In genomic region chr11:120536091-120536796, GRCh38 we compare ENCODE assay signal across 22 cellular contexts. TPM values are rescaled to one million over a fixed set of nuclear protein-coding genes. Genes with fewer than 3 reads are reported as not detected.
DNase-seq lines count a peak whose midpoint lies in the region; ATAC-seq, FAIRE-seq and TF ChIP-seq lines count a peak whose summit lies in the region.
"Had no signal": no experiment of that assay in that cellular context is flagged by ENCODE, and none has a peak within 500 bp of the region (broad histone marks: within the 10 kb centered on the region; RNA-seq: fewer than 3 reads in every experiment).

No MANE protein-coding gene starts in this region.

- SMC1A ChIA-PET in GM12878 (lab: Charles Lee; ENCODE audit: uncharacterized antibody, unreplicated experiment), result no interaction called here

- no peak for ATAC-seq in HepG2
- ATAC-seq in right lobe of liver, result no peak
- no peak for ATAC-seq in GM12878
- ATAC-seq in GM21619 (IDR thresholded peaks at IDR 0.05; ENCODE audit: unreplicated experiment), result no peak

- H3K27ac ChIP-seq in HepG2 (ENCODE audit: extremely low read length, insufficient read depth, low read length) (no peak overlapping the region), right lobe of liver (no peak overlapping the region), GM12878 (ENCODE audit: control insufficient read depth, insufficient read depth) (no peak overlapping the region), WERI-Rb-1 (no peak overlapping the region)
- H3K27ac ChIP-seq: GM23248 had no signal

- no peak overlapping the region for H3K4me3 ChIP-seq in HepG2 (replicated peaks in 1 of 3; ENCODE audit: insufficient read depth in 1 of 3, low read depth in 2 of 3, low read length in 3 of 3)
- H3K4me3 ChIP-seq in right lobe of liver, result no peak overlapping the region
- no peak overlapping the region for H3K4me3 ChIP-seq in GM12878
- H3K4me3 ChIP-seq in bronchial epithelial cell (ENCODE audit: low read depth, low read length), result no peak overlapping the region
- no peak overlapping the region for H3K4me3 ChIP-seq in WERI-Rb-1 (ENCODE audit: low read depth, low read length)
- H3K4me3 ChIP-seq: GM23248 had no signal

- DNase-seq in HepG2 (ENCODE audit: low spot score) (no peak), right lobe of liver (no peak), GM12878 (ENCODE audit: low read depth, low spot score) (no peak), bronchial epithelial cell (ENCODE audit: low read depth) (no peak), GM19239 (ENCODE audit: insufficient read length, low spot score) (no peak), WERI-Rb-1 (no peak)
- DNase-seq: C1 segment of cervical spinal cord; Calu3; CD4-positive, alpha-beta memory T cell; COR-L47; DMS53; DMS79 treated with DMSO at 0.1 percent for 48 hours; GM23248; H7; HCEC 1CT had no signal

- no peaks in the 10 kb centered on the region for H3K79me2 ChIP-seq in HepG2 (ENCODE audit: insufficient read depth, low read length)
- H3K79me2 ChIP-seq in GM12878 (ENCODE audit: control insufficient read depth, insufficient read depth, low read length), result no peaks in the 10 kb centered on the region

- H3K4me2 ChIP-seq in HepG2 (ENCODE audit: low read depth, low read length) (no peak overlapping the region), GM12878 (ENCODE audit: control insufficient read depth, insufficient read depth) (no peak overlapping the region)

- intact Hi-C loops in HepG2 (cut with micrococcal nuclease; ENCODE audit: unreplicated experiment) (no loop called here), right lobe of liver (cut with DNase I) (no loop called here), GM12878 (cut with micrococcal nuclease; ENCODE audit: unreplicated experiment) (no loop called here)

- H3K27me3 ChIP-seq in HepG2 (ENCODE audit: control insufficient read depth in 1 of 2, insufficient read depth in 2 of 2, low read length in 2 of 2), result peaks cover 0 to 5% of the 10 kb centered on the region in 2 experiments; a peak in 2 of 5 replicates
- no peaks in the 10 kb centered on the region for H3K27me3 ChIP-seq in right lobe of liver
- H3K27me3 ChIP-seq in GM12878 (replicated peaks in 1 of 2; ENCODE audit: control insufficient read depth in 2 of 2, insufficient read depth in 2 of 2, low read length in 1 of 2), result no peaks in the 10 kb centered on the region; a peak in 1 of 4 replicates
- peaks cover 3% of the 10 kb centered on the region for H3K27me3 ChIP-seq in bronchial epithelial cell (ENCODE audit: control insufficient read depth, insufficient read depth, low read length)
- H3K27me3 ChIP-seq in WERI-Rb-1 (ENCODE audit: insufficient read depth, low read depth, severe bottlenecking), result no peaks in the 10 kb centered on the region

- H3K4me1 ChIP-seq in HepG2 (ENCODE audit: insufficient read depth, low read length), result peaks cover 43% of the 10 kb centered on the region
- no peaks in the 10 kb centered on the region for H3K4me1 ChIP-seq in right lobe of liver
- no peaks in the 10 kb centered on the region for H3K4me1 ChIP-seq in GM12878 (ENCODE audit: control insufficient read depth, insufficient read depth, low read length)

- TF ChIP-seq EP300 in HepG2 (IDR thresholded peaks at IDR 0.05; ENCODE audit: low read depth in 2 of 2, low read length in 2 of 2), result no peak
- TF ChIP-seq EP300 in HepG2 (CRISPR knock-in tag; IDR thresholded peaks at IDR 0.05; ENCODE audit: borderline replicate concordance), result no peak
- no peak for TF ChIP-seq EP300 in GM12878 (IDR thresholded peaks at IDR 0.05; ENCODE audit: borderline replicate concordance in 1 of 2, control insufficient read depth in 1 of 2, low read depth in 2 of 2, low read length in 2 of 2)

- FAIRE-seq in HepG2 (lab: Jason Lieb, UNC) (no peak), GM12878 (lab: Jason Lieb, UNC) (no peak), bronchial epithelial cell (lab: Jason Lieb, UNC) (peak; percentile 13), GM19239 (lab: Jason Lieb, UNC) (no peak)
- FAIRE-seq: G401.6, GM12891, GM18507 had no signal

- whole genome bisulfite sequencing in HepG2 (ENCODE audit: low lambda C conversion rate), result 63% methylated on average over 13 of the region's 13 CpGs
- 73% methylated on average over 10 of the region's 13 CpGs for WGBS in right lobe of liver (ENCODE audit: insufficient coverage, low coverage, low lambda C conversion rate, missing lambda C conversion rate)
- whole genome bisulfite sequencing in GM12878 (ENCODE audit: insufficient coverage, insufficient replicate concordance, low lambda C conversion rate, missing lambda C conversion rate), result 44% methylated on average over 13 of the region's 13 CpGs

- CTCF ChIA-PET in HepG2 (lab: Yijun Ruan, JAX; ENCODE audit: low intra/inter-chr PET ratio, low total read pairs) (no interaction called here), GM12878 (lab: Yijun Ruan, JAX) (no interaction called here)

- RAD21 ChIA-PET in GM12878 (lab: Charles Lee; ENCODE audit: unreplicated experiment), result no interaction called here

- in situ Hi-C loops in HepG2 (cut with HindIII; ENCODE audit: extremely low pct_ligation_motif_present, low pct_unique_long_range_greater_than_20kb), result no loop called here
- in situ Hi-C loops in GM12878 (cut with MboI), result no loop called here

- H2AFZ ChIP-seq in HepG2 (ENCODE audit: low read length) (no peak overlapping the region), GM12878 (ENCODE audit: control insufficient read depth, low read depth, low read length) (no peak overlapping the region)
- H2AFZ ChIP-seq: GM23248 had no signal

- TF ChIP-seq POLR2A in HepG2 (IDR thresholded peaks at IDR 0.05; ENCODE audit: insufficient read depth in 1 of 2, low read depth in 2 of 2, low read length in 2 of 2) (no peak), right lobe of liver (IDR thresholded peaks at IDR 0.05) (no peak), GM12878 (IDR thresholded peaks at IDR 0.05; ENCODE audit: low read depth, low read length) (no peak)

- no peaks in the 10 kb centered on the region for H3K36me3 ChIP-seq in HepG2 (replicated peaks in 1 of 2; ENCODE audit: control insufficient read depth in 1 of 2, insufficient read depth in 2 of 2, low read length in 2 of 2)
- no peaks in the 10 kb centered on the region for H3K36me3 ChIP-seq in right lobe of liver
- no peaks in the 10 kb centered on the region; a peak in 1 of 4 replicates for H3K36me3 ChIP-seq in GM12878 (ENCODE audit: control insufficient read depth in 2 of 2, insufficient read depth in 2 of 2, low read length in 1 of 2)
- H3K36me3 ChIP-seq in bronchial epithelial cell (ENCODE audit: control insufficient read depth, insufficient read depth, low read length), result no peaks in the 10 kb centered on the region
- no peaks in the 10 kb centered on the region for H3K36me3 ChIP-seq in WERI-Rb-1

- H3K9me3 ChIP-seq in HepG2 (ENCODE audit: low read length) (no peaks in the 10 kb centered on the region), right lobe of liver (no peaks in the 10 kb centered on the region), GM12878 (replicated peaks; ENCODE audit: control insufficient read depth, insufficient read depth, low read length) (no peaks in the 10 kb centered on the region), WERI-Rb-1 (ENCODE audit: severe bottlenecking) (no peaks in the 10 kb centered on the region)

- no peak for TF ChIP-seq RAD21 in HepG2 (CRISPR knock-in tag; IDR thresholded peaks at IDR 0.05)
- no peak for TF ChIP-seq RAD21 in GM12878 (IDR thresholded peaks at IDR 0.05; ENCODE audit: insufficient read depth, low read depth, low read length)

- H4K20me1 ChIP-seq in HepG2 (ENCODE audit: insufficient read depth, low read length), result no peaks in the 10 kb centered on the region
- H4K20me1 ChIP-seq in GM12878 (ENCODE audit: control insufficient read depth, insufficient read depth), result no peaks in the 10 kb centered on the region

- no peak for TF ChIP-seq CTCF in HepG2 (CRISPR knock-in tag; IDR thresholded peaks at IDR 0.05)
- TF ChIP-seq CTCF in right lobe of liver (IDR thresholded peaks at IDR 0.05), result no peak
- TF ChIP-seq CTCF in GM12878 (IDR thresholded peaks at IDR 0.05 in 2 of 3, conservative IDR thresholded peaks at IDR 0.05 in 1 of 3; ENCODE audit: control insufficient read depth in 2 of 3, extremely low read depth in 1 of 3, insufficient read depth in 1 of 3, low read depth in 3 of 3, low read length in 3 of 3), result no peak
- TF ChIP-seq CTCF in bronchial epithelial cell (IDR thresholded peaks at IDR 0.05; ENCODE audit: insufficient read depth, low read length, severe bottlenecking), result no peak
- TF ChIP-seq CTCF in WERI-Rb-1 (IDR thresholded peaks at IDR 0.05; ENCODE audit: low read depth, low read length), result no peak

- BruUV-seq in HepG2 (replicated peaks; lab: Mats Ljungman, UMichigan) (no TSS peak), GM12878 (replicated peaks; lab: Mats Ljungman, UMichigan) (no TSS peak)

- POLR2A ChIA-PET in HepG2 (lab: Yijun Ruan, JAX) (no interaction called here), GM12878 (lab: Charles Lee) (no interaction called here)

- H3K9ac ChIP-seq in HepG2 (ENCODE audit: insufficient read depth, low read depth, low read length) (no peak overlapping the region), GM12878 (ENCODE audit: control insufficient read depth, insufficient read depth, low read length) (no peak overlapping the region)
- H3K9ac ChIP-seq: GM23248 had no signal

RNA-seq across cellular contexts. Expression of gene GRIK4, which starts 24.7 kb away (rescaled TPM):
- total RNA-seq in HepG2 (2016; rRNA removed; fragmentation: Illumina TruSeq; extraction: Trizol) (0.04 TPM in 1 of 2 replicates, not detected in the other), right lobe of liver (under 1 TPM in 2 of 6 experiments, not detected in 4; 0.07 to 0.11 TPM), GM12878 (2014; rRNA removed) (0.44 and 0.85 TPM in 2 replicates), GM12878 (2014; rRNA removed; fragmentation: Illumina TruSeq; extraction: Trizol) (0.63 and 0.83 TPM in 2 replicates), GM12878 (2021) (1.0 and 1.3 TPM in 2 replicates), bronchial epithelial cell (not detected in 2 replicates)
- not detected in 2 replicates for total RNA-seq in HepG2 (2016; cell fraction: cytosol; rRNA removed; fragmentation: Illumina TruSeq; extraction: Trizol; ENCODE audit: low read depth)
- not detected in 2 replicates for total RNA-seq in HepG2 (2016; cell fraction: insoluble cytoplasmic fraction; rRNA removed; fragmentation: Illumina TruSeq; extraction: Trizol)
- total RNA-seq in HepG2 (2016; cell fraction: membrane; rRNA removed; fragmentation: Illumina TruSeq; extraction: Trizol), result 0.19 and 0.24 TPM in 2 replicates
- total RNA-seq in HepG2 (2016; cell fraction: nucleus; rRNA removed; fragmentation: Illumina TruSeq; extraction: Trizol), result 0.12 TPM in 1 of 2 replicates, not detected in the other
- polyA plus RNA-seq in HepG2 (2011; rRNA removed) (0.01 and 0.07 TPM in 2 replicates), GM12878 (2011; rRNA removed) (1.6 and 3.6 TPM in 2 replicates), GM12878 (2014; fragmentation: Illumina TruSeq; extraction: Trizol) (0.48 and 0.88 TPM in 2 replicates), GM12878 (2014; fragmentation: Nextera tagmentation; extraction: Ambion mirVana) (under 1 TPM; 0.33 to 0.45 TPM), GM12878 (2014; rRNA removed) (0.77 and 0.78 TPM in 2 replicates), GM12878 (2016; fragmentation: Nextera tagmentation; extraction: Ambion mirVana) (under 1 TPM; 0.55 to 0.66 TPM)
- polyA plus RNA-seq in HepG2 (2011; cell fraction: cytosol; rRNA removed), result 0.03 TPM in 1 of 2 replicates, not detected in the other
- polyA plus RNA-seq in HepG2 (2011; cell fraction: nucleus; rRNA removed), result 0.09 TPM in 1 of 2 replicates, not detected in the other
- polyA plus RNA-seq in HepG2 (2012), result 0.04 and 0.05 TPM in 2 replicates
- polyA plus RNA-seq in HepG2 (2016; cell fraction: cytosol; fragmentation: Illumina TruSeq; extraction: Trizol; ENCODE audit: low read depth), result 0.02 TPM in 1 of 2 replicates, not detected in the other
- polyA plus RNA-seq in HepG2 (2016; cell fraction: insoluble cytoplasmic fraction; fragmentation: Illumina TruSeq; extraction: Trizol; ENCODE audit: low read depth), result not detected in 2 replicates
- polyA plus RNA-seq in HepG2 (2016; cell fraction: membrane; fragmentation: Illumina TruSeq; extraction: Trizol; ENCODE audit: low read depth), result 0.10 TPM in 1 of 2 replicates, not detected in the other
- polyA plus RNA-seq in HepG2 (2016; cell fraction: nucleus; fragmentation: Illumina TruSeq; extraction: Trizol; ENCODE audit: insufficient read depth, low read depth), result not detected in 2 replicates
- polyA minus RNA-seq in HepG2 (2011; rRNA and poly(A)+ RNA removed; ENCODE audit: low replicate concordance), result 0.64 TPM in 1 of 2 replicates, not detected in the other
- polyA minus RNA-seq in HepG2 (2011; cell fraction: cytosol; rRNA and poly(A)+ RNA removed), result not detected in 2 replicates
- polyA minus RNA-seq in HepG2 (2011; cell fraction: nucleus; rRNA and poly(A)+ RNA removed), result not detected in 2 replicates
- total RNA-seq in GM12878 (2013; cell fraction: nucleolus; rRNA removed), result 3.7 and 5.4 TPM in 2 replicates
- 0.22 TPM for polyA plus RNA-seq in GM12878 (2011; ENCODE audit: low read depth)
- polyA plus RNA-seq in GM12878 (2011; cell fraction: cytosol; rRNA removed), result 4.0 and 4.3 TPM in 2 replicates
- polyA plus RNA-seq in GM12878 (2011; cell fraction: nucleus; rRNA removed), result 9.6 and 11.7 TPM in 2 replicates
- 0.41 and 0.51 TPM in 2 replicates for polyA plus RNA-seq in GM12878 (2012)
- polyA minus RNA-seq in GM12878 (2011; rRNA and poly(A)+ RNA removed), result 5.3 and 7.7 TPM in 2 replicates
- polyA minus RNA-seq in GM12878 (2011; cell fraction: cytosol; rRNA and poly(A)+ RNA removed), result 1.5 and 1.9 TPM in 2 replicates
- 9.7 and 17.1 TPM in 2 replicates for polyA minus RNA-seq in GM12878 (2011; cell fraction: nucleus; rRNA and poly(A)+ RNA removed)
- total RNA-seq: A172; A673; Calu3; CD4-positive, alpha-beta memory T cell; GM23248 had no signal
- polyA plus RNA-seq: BJ, GM23248 had no signal

Comparison
In these comparisons a context has a peak if more than half of its experiments do, and no peak if none do; other contexts are left out.
1. Of the 75 proteins assayed by ChIP-seq in both HepG2 and GM12878: peak only in HepG2: none; only in GM12878: none; in both: RAD51; in neither: 73; mixed calls (peak in some experiments, not most) for 1.